Comparison of ENCODE assay signal across 40 cellular contexts in genomic region chr21:43942621-43943020, GRCh38.
"Had no signal": no experiment of that assay in that cellular context is flagged by ENCODE, and none has a peak within 500 bp of the region (broad histone marks: within the 10 kb centered on the region; RNA-seq: fewer than 3 reads in every experiment).

No MANE protein-coding gene starts in this region.

- H3K27me3 Mint-ChIP-seq: activated naive CD4-positive, alpha-beta T cell treated with anti-CD3 and anti-CD28 coated beads, Interleukin-2, amount 10 ng/mL, durations not matched to agents 7 days and 5 days; activated naive CD4-positive, alpha-beta T cell treated with anti-CD3 and anti-CD28 coated beads, Interleukin-2, amount 50 U/mL, for 24 hours; activated naive CD8-positive, alpha-beta T cell; activated naive CD8-positive, alpha-beta T cell treated with anti-CD3 and anti-CD28 coated beads for 36 hours; activated naive CD8-positive, alpha-beta T cell treated with anti-CD3 and anti-CD28 coated beads, Interleukin-2, amount 10 ng/mL, durations not matched to agents 7 days and 5 days; activated naive CD8-positive, alpha-beta T cell treated with anti-CD3 and anti-CD28 coated beads, Interleukin-2, amount 50 U/mL, for 24 hours; activated T-cell treated with anti-CD3 and anti-CD28 coated beads, Interleukin-2, amount 50 U/mL, for 24 hours; activated T-helper 17 cell treated with anti-CD3 and anti-CD28 coated beads, Interleukin-2, amount 50 U/mL, for 72 hours; brain; central memory CD8-positive, alpha-beta T cell had no signal

- H3K4me3 ChIP-seq: adrenal gland, ascending aorta, body of pancreas, breast epithelium, cardiac muscle cell had no signal

- H3K9me3 ChIP-seq: adrenal gland, ascending aorta, body of pancreas, breast epithelium had no signal

- ATAC-seq: activated naive CD4-positive, alpha-beta T cell treated with anti-CD3 and anti-CD28 coated beads, Interleukin-2, amount 50 U/mL, for 72 hours; activated naive CD8-positive, alpha-beta T cell treated with anti-CD3 and anti-CD28 coated beads, Interleukin-2, amount 50 U/mL, for 24 hours; activated T-cell treated with anti-CD3 and anti-CD28 coated beads, Interleukin-2, amount 50 U/mL, for 4 hours; activated T-cell treated with anti-CD3 and anti-CD28 coated beads, Interleukin-2, amount 50 U/mL, for 72 hours; activated T-helper 17 cell treated with anti-CD3 and anti-CD28 coated beads, Interleukin-2, amount 50 U/mL, for 72 hours; body of pancreas had no signal

- FAIRE-seq: astrocyte, bronchial epithelial cell had no signal

- H3K4me3 Mint-ChIP-seq: activated naive CD4-positive, alpha-beta T cell treated with anti-CD3 and anti-CD28 coated beads for 36 hours; activated naive CD4-positive, alpha-beta T cell treated with anti-CD3 and anti-CD28 coated beads, Interleukin-2, amount 10 ng/mL, durations not matched to agents 7 days and 5 days; activated naive CD4-positive, alpha-beta T cell treated with anti-CD3 and anti-CD28 coated beads, Interleukin-2, amount 50 U/mL, for 24 hours; activated naive CD8-positive, alpha-beta T cell; activated naive CD8-positive, alpha-beta T cell treated with anti-CD3 and anti-CD28 coated beads for 36 hours; activated naive CD8-positive, alpha-beta T cell treated with anti-CD3 and anti-CD28 coated beads, Interleukin-2, amount 10 ng/mL, durations not matched to agents 7 days and 5 days; activated naive CD8-positive, alpha-beta T cell treated with anti-CD3 and anti-CD28 coated beads, Interleukin-2, amount 50 U/mL, for 24 hours; activated T-cell treated with anti-CD3 and anti-CD28 coated beads, Interleukin-2, amount 50 U/mL, for 24 hours; activated T-cell treated with anti-CD3 and anti-CD28 coated beads, Interleukin-2, amount 50 U/mL, for 4 hours; activated T-cell treated with anti-CD3 and anti-CD28 coated beads, Interleukin-2, amount 50 U/mL, for 72 hours; activated T-helper 1 cell treated with anti-CD3 and anti-CD28 coated beads, Interleukin-12 subunit alpha, Interleukin-12 subunit beta, Interleukin-2, Interleukin-4 antibody, amounts not matched to agents 30 ng/mL and 10 ng/mL and 1 ng/mL, durations not matched to agents 14 hours and 24 hours and 36 hours; activated T-helper 17 cell treated with anti-CD3 and anti-CD28 coated beads, Interleukin-2, amount 50 U/mL, for 72 hours; brain; central memory CD8-positive, alpha-beta T cell had no signal

- DNase-seq: activated effector memory CD4-positive, alpha-beta T cell treated with anti-CD3 and anti-CD28 coated beads, Interleukin-2, amount 50 U/mL, for 16 hours; activated effector memory CD4-positive, alpha-beta T cell treated with Interleukin-2 at 50 U/mL for 16 hours; activated gamma-delta T cell; activated gamma-delta T cell treated with Interleukin-2 at 50 U/mL for 16 hours; activated naive CD4-positive, alpha-beta T cell; activated naive CD4-positive, alpha-beta T cell treated with anti-CD3 and anti-CD28 coated beads for 36 hours; activated naive CD4-positive, alpha-beta T cell treated with anti-CD3 and anti-CD28 coated beads, Interleukin-2, amount 10 ng/mL, durations not matched to agents 7 days and 5 days; activated naive CD4-positive, alpha-beta T cell treated with anti-CD3 and anti-CD28 coated beads, Interleukin-2, amount 50 U/mL, for 16 hours; activated naive CD4-positive, alpha-beta T cell treated with Interleukin-2 at 50 U/mL for 16 hours; activated naive CD8-positive, alpha-beta T cell treated with anti-CD3 and anti-CD28 coated beads for 36 hours; activated naive CD8-positive, alpha-beta T cell treated with anti-CD3 and anti-CD28 coated beads, Interleukin-2, amount 10 ng/mL, durations not matched to agents 7 days and 5 days; activated naive CD8-positive, alpha-beta T cell treated with anti-CD3 and anti-CD28 coated beads, Interleukin-2, amount 50 U/mL, for 24 hours; activated T-cell treated with anti-CD3 and anti-CD28 coated beads, Interleukin-2, amount 50 U/mL, for 1 hour; activated T-cell treated with anti-CD3 and anti-CD28 coated beads, Interleukin-2, amount 50 U/mL, for 24 hours; activated T-cell treated with anti-CD3 and anti-CD28 coated beads, Interleukin-2, amount 50 U/mL, for 4 hours; activated T-cell treated with anti-CD3 and anti-CD28 coated beads, Interleukin-2, amount 50 U/mL, for 48 hours; activated T-cell treated with anti-CD3 and anti-CD28 coated beads, Interleukin-2, amount 50 U/mL, for 72 hours; adrenal gland; amniotic stem cell; amygdala; anterior cingulate cortex; aorta; body of pancreas; brain microvascular endothelial cell; caudate nucleus; central memory CD4-positive, alpha-beta T cell; cerebellar nuclear complex had no signal

- H3K4me1 ChIP-seq: ascending aorta, breast epithelium had no signal

- H3K36me3 ChIP-seq: adrenal gland, ascending aorta, brain microvascular endothelial cell, breast epithelium, cardiac muscle cell had no signal

- H3K9me3 Mint-ChIP-seq: activated naive CD4-positive, alpha-beta T cell treated with anti-CD3 and anti-CD28 coated beads for 36 hours; activated naive CD4-positive, alpha-beta T cell treated with anti-CD3 and anti-CD28 coated beads, Interleukin-2, amount 10 ng/mL, durations not matched to agents 7 days and 5 days; activated naive CD4-positive, alpha-beta T cell treated with anti-CD3 and anti-CD28 coated beads, Interleukin-2, amount 50 U/mL, for 24 hours; activated naive CD4-positive, alpha-beta T cell treated with anti-CD3 and anti-CD28 coated beads, Interleukin-2, amount 50 U/mL, for 72 hours; activated naive CD8-positive, alpha-beta T cell treated with anti-CD3 and anti-CD28 coated beads for 36 hours; activated naive CD8-positive, alpha-beta T cell treated with anti-CD3 and anti-CD28 coated beads, Interleukin-2, amount 10 ng/mL, durations not matched to agents 7 days and 5 days; activated naive CD8-positive, alpha-beta T cell treated with anti-CD3 and anti-CD28 coated beads, Interleukin-2, amount 50 U/mL, for 24 hours; activated T-cell treated with anti-CD3 and anti-CD28 coated beads, Interleukin-2, amount 50 U/mL, for 24 hours; activated T-cell treated with anti-CD3 and anti-CD28 coated beads, Interleukin-2, amount 50 U/mL, for 4 hours; activated T-cell treated with anti-CD3 and anti-CD28 coated beads, Interleukin-2, amount 50 U/mL, for 72 hours; activated T-helper 1 cell treated with anti-CD3 and anti-CD28 coated beads, Interleukin-12 subunit alpha, Interleukin-12 subunit beta, Interleukin-2, Interleukin-4 antibody, amounts not matched to agents 30 ng/mL and 10 ng/mL and 1 ng/mL, durations not matched to agents 14 hours and 24 hours and 36 hours; activated T-helper 17 cell treated with anti-CD3 and anti-CD28 coated beads, Interleukin-2, amount 50 U/mL, for 72 hours; activated T-helper 2 cell treated with anti-CD3 and anti-CD28 coated beads, Interferon-gamma antibody, Interleukin-2, Interleukin-4, amounts not matched to agents 10 μg/mL and 5 μg/mL and 100 μg/mL, durations not matched to agents 14 hours and 24 hours and 36 hours; brain; central memory CD8-positive, alpha-beta T cell had no signal

- H3K27ac Mint-ChIP-seq: activated naive CD4-positive, alpha-beta T cell treated with anti-CD3 and anti-CD28 coated beads for 36 hours; activated naive CD4-positive, alpha-beta T cell treated with anti-CD3 and anti-CD28 coated beads, Interleukin-2, amount 10 ng/mL, durations not matched to agents 7 days and 5 days; activated naive CD4-positive, alpha-beta T cell treated with anti-CD3 and anti-CD28 coated beads, Interleukin-2, amount 50 U/mL, for 24 hours; activated naive CD4-positive, alpha-beta T cell treated with anti-CD3 and anti-CD28 coated beads, Interleukin-2, amount 50 U/mL, for 72 hours; activated naive CD8-positive, alpha-beta T cell; activated naive CD8-positive, alpha-beta T cell treated with anti-CD3 and anti-CD28 coated beads for 36 hours; activated naive CD8-positive, alpha-beta T cell treated with anti-CD3 and anti-CD28 coated beads, Interleukin-2, amount 10 ng/mL, durations not matched to agents 7 days and 5 days; activated naive CD8-positive, alpha-beta T cell treated with anti-CD3 and anti-CD28 coated beads, Interleukin-2, amount 50 U/mL, for 24 hours; activated T-cell treated with anti-CD3 and anti-CD28 coated beads, Interleukin-2, amount 50 U/mL, for 24 hours; activated T-cell treated with anti-CD3 and anti-CD28 coated beads, Interleukin-2, amount 50 U/mL, for 72 hours; activated T-helper 1 cell treated with anti-CD3 and anti-CD28 coated beads, Interleukin-12 subunit alpha, Interleukin-12 subunit beta, Interleukin-2, Interleukin-4 antibody, amounts not matched to agents 30 ng/mL and 10 ng/mL and 1 ng/mL, durations not matched to agents 14 hours and 24 hours and 36 hours; activated T-helper 17 cell treated with anti-CD3 and anti-CD28 coated beads, Interleukin-2, amount 50 U/mL, for 72 hours; activated T-helper 2 cell treated with anti-CD3 and anti-CD28 coated beads, Interferon-gamma antibody, Interleukin-2, Interleukin-4, amounts not matched to agents 10 μg/mL and 5 μg/mL and 100 μg/mL, durations not matched to agents 14 hours and 24 hours and 36 hours had no signal

- H3K27ac ChIP-seq: adrenal gland, ascending aorta, body of pancreas, brain microvascular endothelial cell, breast epithelium, cardiac muscle cell had no signal

- H3K27me3 ChIP-seq: adrenal gland, ascending aorta, body of pancreas, brain microvascular endothelial cell, breast epithelium, cardiac muscle cell had no signal

- H3K36me3 Mint-ChIP-seq: activated naive CD4-positive, alpha-beta T cell treated with anti-CD3 and anti-CD28 coated beads, Interleukin-2, amount 50 U/mL, for 24 hours; activated naive CD8-positive, alpha-beta T cell had no signal
